8 cellular contexts compared by ENCODE assay signal in the genomic region with DNA sequence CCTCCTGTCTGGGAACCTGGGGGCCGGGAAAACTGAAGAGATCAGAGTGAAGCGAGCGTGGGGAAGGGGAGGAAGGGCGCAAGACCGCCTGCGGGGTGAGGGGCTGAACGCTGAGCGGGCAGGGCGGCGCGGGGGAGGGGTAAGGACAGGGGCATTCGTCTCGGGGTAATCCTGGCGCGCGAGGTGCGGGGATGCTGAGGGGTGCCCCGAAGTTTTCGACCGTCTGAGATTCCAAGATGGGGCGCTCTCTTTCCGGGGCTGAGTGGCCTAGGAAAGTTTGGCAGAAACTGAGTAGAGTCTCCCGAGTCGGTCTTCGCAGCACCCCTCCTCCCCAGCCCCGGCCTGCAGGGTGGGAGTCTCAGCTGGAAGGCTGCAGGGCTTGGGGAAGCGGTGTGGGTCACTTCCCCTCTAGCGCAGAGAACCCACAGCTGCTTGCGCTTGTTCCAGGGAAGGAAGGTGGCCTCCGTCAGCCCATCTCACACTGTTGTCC. TPM values are rescaled to one million over a fixed set of nuclear protein-coding genes. Genes with fewer than 3 reads are reported as not detected.
A peak's percentile ranks its signal among the peaks of the same experiment; 100 is the strongest.
DNase-seq lines count a peak whose midpoint lies in the region; ATAC-seq, FAIRE-seq and TF ChIP-seq lines count a peak whose summit lies in the region.

No MANE protein-coding gene starts in this region.

- DNase-seq in astrocyte of the spinal cord (ENCODE audit: low read depth, low spot score) (no peak), HepG2 (ENCODE audit: low spot score) (no peak), NK-92 (lab: John Stamatoyannopoulos, UW; ENCODE audit: unreplicated experiment) (no peak)
- no peak for DNase-seq in effector CD8-positive, alpha-beta T cell (lab: John Stamatoyannopoulos, UW)

- in situ Hi-C loops in astrocyte of the spinal cord (cut with HindIII; ENCODE audit: low sequenced_read_pairs) (no loop called here), HepG2 (cut with HindIII; ENCODE audit: extremely low pct_ligation_motif_present, low pct_unique_long_range_greater_than_20kb) (no loop called here)

- H4K20me1 ChIP-seq in BLaER1 treated with 17β-estradiol and CSF1 and Interleukin-3, amounts not matched to agents 10 nM and 100 nM, result peaks cover 46 to 89% (median 75%) of the 10 kb centered on the region in 11 experiments
- H4K20me1 ChIP-seq in KMS-11 (ENCODE audit: insufficient read depth) (peaks cover 4% of the 10 kb centered on the region; the same call in 1 of the 2 replicates), HepG2 (ENCODE audit: insufficient read depth, low read length) (peaks cover 23% of the 10 kb centered on the region)

- peak overlapping the region; percentile 90 to 100 (median 96) for H3K4me2 ChIP-seq in BLaER1 treated with 17β-estradiol and CSF1 and Interleukin-3, amounts not matched to agents 10 nM and 100 nM
- H3K4me2 ChIP-seq in KMS-11 (peak overlapping the region; percentile 80), HepG2 (ENCODE audit: low read depth, low read length) (peak overlapping the region; percentile 68)

- no peak for FAIRE-seq in HepG2 (lab: Jason Lieb, UNC)

- 30% methylated on average over 25 of the region's 30 CpGs for WGBS in HepG2 (ENCODE audit: low lambda C conversion rate)
- WGBS in thymus, result 4% methylated on average over 30 of the region's 30 CpGs

- CTCF ChIA-PET in HepG2 (lab: Yijun Ruan, JAX; ENCODE audit: low intra/inter-chr PET ratio, low total read pairs), result no interaction called here

- peaks cover 71 to 84% (median 80%) of the 10 kb centered on the region in 10 experiments for H3K4me1 ChIP-seq in BLaER1 treated with 17β-estradiol and CSF1 and Interleukin-3, amounts not matched to agents 10 nM and 100 nM
- H3K4me1 ChIP-seq in KMS-11 (ENCODE audit: low read depth, poor library complexity, severe bottlenecking), result peaks cover 25% of the 10 kb centered on the region
- peaks cover 49% of the 10 kb centered on the region for H3K4me1 ChIP-seq in HepG2 (ENCODE audit: insufficient read depth, low read length)
- H3K4me1 ChIP-seq in thymus (ENCODE audit: control insufficient read depth, insufficient read depth, low read length), result peaks cover 17% of the 10 kb centered on the region

- intact Hi-C loops in HepG2 (cut with micrococcal nuclease; ENCODE audit: unreplicated experiment), result loop anchor here (1.0 kb wide), 1 partner anchor 82 kb away; no protein-coding TSS in a partner anchor

- H3K4me3 ChIP-seq in BLaER1 treated with 17β-estradiol and CSF1 and Interleukin-3, amounts not matched to agents 10 nM and 100 nM, result peak overlapping the region; percentile 54 to 74 (median 64)
- H3K4me3 ChIP-seq in KMS-11 (IDR thresholded peaks at IDR 0.05; ENCODE audit: insufficient read depth, low read depth, low read length) (no peak overlapping the region), astrocyte of the spinal cord (ENCODE audit: low read depth, low read length) (peak overlapping the region; percentile 36), HepG2 (replicated peaks in 1 of 3; ENCODE audit: insufficient read depth in 1 of 3, low read depth in 2 of 3, low read length in 3 of 3) (peak overlapping the region; percentile 24 to 63 (median 53); a peak in 3 of 6 replicates), thymus (ENCODE audit: low read length) (peak overlapping the region; percentile 51)

- H3K27me3 ChIP-seq in BLaER1 treated with 17β-estradiol and CSF1 and Interleukin-3, amounts not matched to agents 10 nM and 100 nM, result no peaks in the 10 kb centered on the region; a peak in 1 of 22 replicates
- H3K27me3 ChIP-seq in KMS-11 (ENCODE audit: insufficient read depth, low read depth) (no peaks in the 10 kb centered on the region), HepG2 (ENCODE audit: control insufficient read depth in 1 of 2, insufficient read depth in 2 of 2, low read length in 2 of 2) (peaks cover 0 to 8% of the 10 kb centered on the region in 2 experiments; a peak in 3 of 5 replicates), thymus (ENCODE audit: control insufficient read depth, insufficient read depth) (peaks cover 18% of the 10 kb centered on the region)

- no peak for TF ChIP-seq POLR2A in HepG2 (IDR thresholded peaks at IDR 0.05; ENCODE audit: insufficient read depth in 1 of 2, low read depth in 2 of 2, low read length in 2 of 2)

- H3K36me3 ChIP-seq in BLaER1 treated with 17β-estradiol and CSF1 and Interleukin-3, amounts not matched to agents 10 nM and 100 nM, result peaks cover 22 to 31% (median 25%) of the 10 kb centered on the region in 11 experiments
- peaks cover 8% of the 10 kb centered on the region; the same call in 1 of the 2 replicates for H3K36me3 ChIP-seq in KMS-11 (ENCODE audit: insufficient read depth)
- peaks cover 11 to 21% of the 10 kb centered on the region in 2 experiments for H3K36me3 ChIP-seq in HepG2 (replicated peaks in 1 of 2; ENCODE audit: control insufficient read depth in 1 of 2, insufficient read depth in 2 of 2, low read length in 2 of 2)
- H3K36me3 ChIP-seq in thymus (ENCODE audit: control insufficient read depth, insufficient read depth), result peaks cover 13% of the 10 kb centered on the region

- TF ChIP-seq RAD21 in HepG2 (CRISPR knock-in tag; IDR thresholded peaks at IDR 0.05), result no peak

- H3K79me2 ChIP-seq in KMS-11 (ENCODE audit: insufficient read depth, low read depth) (no peaks in the 10 kb centered on the region), HepG2 (ENCODE audit: insufficient read depth, low read length) (no peaks in the 10 kb centered on the region)

- TF ChIP-seq EP300 in HepG2 (IDR thresholded peaks at IDR 0.05; ENCODE audit: low read depth in 2 of 2, low read length in 2 of 2) (no peak), HepG2 (CRISPR knock-in tag; IDR thresholded peaks at IDR 0.05; ENCODE audit: borderline replicate concordance) (no peak)

- peak overlapping the region in 9 of 11 experiments; percentile 33 to 86 (median 73); a peak in 17 of 22 replicates for H3K27ac ChIP-seq in BLaER1 treated with 17β-estradiol and CSF1 and Interleukin-3, amounts not matched to agents 10 nM and 100 nM
- H3K27ac ChIP-seq in KMS-11 (no peak overlapping the region), HepG2 (ENCODE audit: extremely low read length, insufficient read depth, low read length) (no peak overlapping the region), thymus (ENCODE audit: low read depth) (no peak overlapping the region)

- TF ChIP-seq CTCF in KMS-11 (conservative IDR thresholded peaks at IDR 0.05; ENCODE audit: low read depth, low read length) (no peak), astrocyte of the spinal cord (IDR thresholded peaks at IDR 0.05; ENCODE audit: low read depth, low read length) (no peak), HepG2 (CRISPR knock-in tag; IDR thresholded peaks at IDR 0.05) (no peak)

- BruUV-seq in HepG2 (replicated peaks; lab: Mats Ljungman, UMichigan), result no TSS peak

- POLR2A ChIA-PET in HepG2 (lab: Yijun Ruan, JAX), result interaction anchor here (1.9 to 2.0 kb wide), 2 partner anchors 10 to 21 kb away, joined by 7 to 22 read pairs; partner anchors contain the start of gene RPL38

- H2AFZ ChIP-seq in KMS-11 (ENCODE audit: low read depth) (peak overlapping the region; percentile 85), HepG2 (ENCODE audit: low read length) (no peak overlapping the region)

- peak overlapping the region; percentile 57 to 100 (median 76); a peak in 21 of 22 replicates for H3K9ac ChIP-seq in BLaER1 treated with 17β-estradiol and CSF1 and Interleukin-3, amounts not matched to agents 10 nM and 100 nM
- H3K9ac ChIP-seq in KMS-11 (peak overlapping the region; percentile 35; the same call in 1 of the 2 replicates), HepG2 (ENCODE audit: insufficient read depth, low read depth, low read length) (no peak overlapping the region)

- ATAC-seq in HepG2, result peak; percentile 3
- ATAC-seq in HG03521 (IDR thresholded peaks at IDR 0.05; ENCODE audit: unreplicated experiment), result no peak

- no peaks in the 10 kb centered on the region for H3K9me3 ChIP-seq in BLaER1 treated with 17β-estradiol and CSF1 and Interleukin-3, amounts not matched to agents 10 nM and 100 nM (replicated peaks in 1 of 11)
- no peaks in the 10 kb centered on the region for H3K9me3 ChIP-seq in HepG2 (ENCODE audit: low read length)
- H3K9me3 ChIP-seq in thymus (ENCODE audit: control insufficient read depth), result no peaks in the 10 kb centered on the region

RNA-seq across cellular contexts. Expression of gene TTYH2, which starts 0.6 kb away (rescaled TPM):
- 0.32 and 0.77 TPM in 2 replicates for total RNA-seq in HepG2 (2016; rRNA removed; fragmentation: Illumina TruSeq; extraction: Trizol)
- 0.09 and 0.20 TPM in 2 replicates for total RNA-seq in HepG2 (2016; cell fraction: cytosol; rRNA removed; fragmentation: Illumina TruSeq; extraction: Trizol; ENCODE audit: low read depth)
- total RNA-seq in HepG2 (2016; cell fraction: insoluble cytoplasmic fraction; rRNA removed; fragmentation: Illumina TruSeq; extraction: Trizol), result 0.56 and 0.83 TPM in 2 replicates
- total RNA-seq in HepG2 (2016; cell fraction: membrane; rRNA removed; fragmentation: Illumina TruSeq; extraction: Trizol), result 0.56 and 0.76 TPM in 2 replicates
- total RNA-seq in HepG2 (2016; cell fraction: nucleus; rRNA removed; fragmentation: Illumina TruSeq; extraction: Trizol), result 0.72 and 1.6 TPM in 2 replicates
- polyA plus RNA-seq in HepG2 (2011; rRNA removed) (0.96 and 1.6 TPM in 2 replicates), thymus (4.9 TPM)
- 0.88 and 1.1 TPM in 2 replicates for polyA plus RNA-seq in HepG2 (2011; cell fraction: cytosol; rRNA removed)
- polyA plus RNA-seq in HepG2 (2011; cell fraction: nucleus; rRNA removed), result 1.7 and 2.0 TPM in 2 replicates
- polyA plus RNA-seq in HepG2 (2012), result 0.34 and 1.0 TPM in 2 replicates
- polyA plus RNA-seq in HepG2 (2016; cell fraction: cytosol; fragmentation: Illumina TruSeq; extraction: Trizol; ENCODE audit: low read depth), result 0.05 and 0.17 TPM in 2 replicates
- 0.27 and 0.61 TPM in 2 replicates for polyA plus RNA-seq in HepG2 (2016; cell fraction: insoluble cytoplasmic fraction; fragmentation: Illumina TruSeq; extraction: Trizol; ENCODE audit: low read depth)
- polyA plus RNA-seq in HepG2 (2016; cell fraction: membrane; fragmentation: Illumina TruSeq; extraction: Trizol; ENCODE audit: low read depth), result 0.23 and 0.50 TPM in 2 replicates
- 1.9 and 2.0 TPM in 2 replicates for polyA plus RNA-seq in HepG2 (2016; cell fraction: nucleus; fragmentation: Illumina TruSeq; extraction: Trizol; ENCODE audit: insufficient read depth, low read depth)
- polyA minus RNA-seq in HepG2 (2011; rRNA and poly(A)+ RNA removed; ENCODE audit: low replicate concordance), result 3.4 and 3.8 TPM in 2 replicates
- 0.18 and 0.89 TPM in 2 replicates for polyA minus RNA-seq in HepG2 (2011; cell fraction: cytosol; rRNA and poly(A)+ RNA removed)
- polyA minus RNA-seq in HepG2 (2011; cell fraction: nucleus; rRNA and poly(A)+ RNA removed), result 0.52 and 1.1 TPM in 2 replicates

RNA-seq across cellular contexts. Expression of gene RPL38, which starts 10.5 kb away (rescaled TPM):
- 2,370 and 2,621 TPM in 2 replicates for total RNA-seq in HepG2 (2016; rRNA removed; fragmentation: Illumina TruSeq; extraction: Trizol)
- 2,846 and 3,171 TPM in 2 replicates for total RNA-seq in HepG2 (2016; cell fraction: cytosol; rRNA removed; fragmentation: Illumina TruSeq; extraction: Trizol; ENCODE audit: low read depth)
- 2,344 and 2,494 TPM in 2 replicates for total RNA-seq in HepG2 (2016; cell fraction: insoluble cytoplasmic fraction; rRNA removed; fragmentation: Illumina TruSeq; extraction: Trizol)
- 4,564 and 4,636 TPM in 2 replicates for total RNA-seq in HepG2 (2016; cell fraction: membrane; rRNA removed; fragmentation: Illumina TruSeq; extraction: Trizol)
- total RNA-seq in HepG2 (2016; cell fraction: nucleus; rRNA removed; fragmentation: Illumina TruSeq; extraction: Trizol), result 746 and 817 TPM in 2 replicates
- polyA plus RNA-seq in HepG2 (2011; rRNA removed), result 2,077 and 2,372 TPM in 2 replicates
- 407 and 1,119 TPM in 2 replicates for polyA plus RNA-seq in HepG2 (2011; cell fraction: cytosol; rRNA removed)
- polyA plus RNA-seq in HepG2 (2011; cell fraction: nucleus; rRNA removed), result 463 and 488 TPM in 2 replicates
- 4,774 and 5,492 TPM in 2 replicates for polyA plus RNA-seq in HepG2 (2012)
- 3,783 and 3,983 TPM in 2 replicates for polyA plus RNA-seq in HepG2 (2016; cell fraction: cytosol; fragmentation: Illumina TruSeq; extraction: Trizol; ENCODE audit: low read depth)
- 2,521 and 2,667 TPM in 2 replicates for polyA plus RNA-seq in HepG2 (2016; cell fraction: insoluble cytoplasmic fraction; fragmentation: Illumina TruSeq; extraction: Trizol; ENCODE audit: low read depth)
- polyA plus RNA-seq in HepG2 (2016; cell fraction: membrane; fragmentation: Illumina TruSeq; extraction: Trizol; ENCODE audit: low read depth), result 4,834 and 4,888 TPM in 2 replicates
- 1,405 and 1,472 TPM in 2 replicates for polyA plus RNA-seq in HepG2 (2016; cell fraction: nucleus; fragmentation: Illumina TruSeq; extraction: Trizol; ENCODE audit: insufficient read depth, low read depth)
- 264 and 339 TPM in 2 replicates for polyA minus RNA-seq in HepG2 (2011; rRNA and poly(A)+ RNA removed; ENCODE audit: low replicate concordance)
- polyA minus RNA-seq in HepG2 (2011; cell fraction: cytosol; rRNA and poly(A)+ RNA removed), result 484 and 523 TPM in 2 replicates
- polyA minus RNA-seq in HepG2 (2011; cell fraction: nucleus; rRNA and poly(A)+ RNA removed), result 268 and 368 TPM in 2 replicates
- polyA plus RNA-seq in thymus, result 3,433 TPM

Comparison
In these comparisons a context has a peak if more than half of its experiments do, and no peak if none do; other contexts are left out.
1. H3K27ac ChIP-seq: peak in BLaER1 treated with 17β-estradiol and CSF1 and Interleukin-3, amounts not matched to agents 10 nM and 100 nM (9 of 11); none in KMS-11 (single experiment), HepG2 (single experiment) and thymus (single experiment).
2. Peak in every context shown above with its lines, with median percentiles within 50 percentile points of each other: H3K4me2 ChIP-seq.